Comparison of ENCODE assay signal across 9 cellular contexts in the genomic region with DNA sequence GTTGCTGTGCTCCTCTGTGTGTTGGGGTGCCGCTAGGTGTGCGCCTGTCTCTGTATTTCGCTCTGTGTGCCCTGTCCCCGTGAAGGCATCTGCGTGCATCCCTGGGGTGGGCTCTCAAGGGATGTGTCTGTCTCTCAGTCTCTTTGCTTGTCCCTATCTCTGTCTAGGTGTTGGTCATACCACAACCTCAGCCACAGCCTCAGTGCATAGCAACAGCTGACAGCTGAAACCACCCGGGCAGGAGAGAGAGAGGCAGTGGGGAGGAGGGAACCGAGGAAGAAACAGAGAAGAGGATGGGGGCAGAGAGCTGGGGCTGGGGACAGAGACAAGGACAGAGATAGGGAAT. TPM values are rescaled to one million over a fixed set of nuclear protein-coding genes. Genes with fewer than 3 reads are reported as not detected.
DNase-seq lines count a peak whose midpoint lies in the region; ATAC-seq and TF ChIP-seq lines count a peak whose summit lies in the region.
"Had no signal": no experiment of that assay in that cellular context is flagged by ENCODE, and none has a peak within 500 bp of the region (broad histone marks: within the 10 kb centered on the region; RNA-seq: fewer than 3 reads in every experiment).

No MANE protein-coding gene starts in this region.

- no peak for DNase-seq in CD14-positive monocyte (ENCODE audit: low spot score)
- DNase-seq in SJCRH30: peak; percentile 96 to 98
- DNase-seq in glutamatergic neuron: no peak
- DNase-seq in transverse colon: no peak
- DNase-seq in 8988T: no peak
- DNase-seq in NCI-H1436 (lab: John Stamatoyannopoulos, UW): no peak

- intact Hi-C loops in CD14-positive monocyte (cut with micrococcal nuclease): no loop called here
- intact Hi-C loops in transverse colon (cut with DNase I; ENCODE audit: low total_unique reads): no loop called here

- no peak for TF ChIP-seq CTCF in CD14-positive monocyte (IDR thresholded peaks at IDR 0.05)
- TF ChIP-seq CTCF in glutamatergic neuron (IDR thresholded peaks at IDR 0.05; ENCODE audit: partially characterized antibody, unreplicated experiment): no peak
- TF ChIP-seq CTCF in transverse colon (IDR thresholded peaks at IDR 0.05): no peak

- 11% methylated on average over 7 of the region's 7 CpGs; no CpG with 5 or more reads in 1 of the 2 donors for WGBS in transverse colon (ENCODE audit: low coverage in 1 of 2), 2 donors

- H3K4me1 ChIP-seq in SJCRH30: peaks cover 39% of the 10 kb centered on the region
- H3K4me1 ChIP-seq in transverse colon: peaks cover 16 to 27% (median 18%) of the 10 kb centered on the region in 4 donors

- H3K27ac ChIP-seq in SJCRH30: no peak overlapping the region
- no peak overlapping the region for H3K27ac ChIP-seq in transverse colon
- H3K27ac ChIP-seq: adrenal gland had no signal

- peaks cover 16% of the 10 kb centered on the region for H3K27me3 ChIP-seq in SJCRH30
- peaks cover 62% of the 10 kb centered on the region for H3K27me3 ChIP-seq in transverse colon

- peak overlapping the region; percentile 32 to 84 for H3K4me3 Mint-ChIP-seq in CD14-positive monocyte
- peak overlapping the region; percentile 63 for H3K4me3 Mint-ChIP-seq in glutamatergic neuron (ENCODE audit: unreplicated experiment)

- ATAC-seq in GM19395 (IDR thresholded peaks at IDR 0.05; ENCODE audit: unreplicated experiment): peak; percentile 63
- no peak for ATAC-seq in HG03139 (IDR thresholded peaks at IDR 0.05; ENCODE audit: unreplicated experiment)

- H3K4me3 ChIP-seq in SJCRH30 (peak overlapping the region; percentile 70), transverse colon (no peak overlapping the region)

- H3K9me3 ChIP-seq in SJCRH30 (replicated peaks) (no peaks in the 10 kb centered on the region), transverse colon (no peaks in the 10 kb centered on the region)
- H3K9me3 ChIP-seq: adrenal gland had no signal

- H3K27ac Mint-ChIP-seq in CD14-positive monocyte: peak overlapping the region in 2 of 7 donors; percentile 30 to 66
- H3K27ac Mint-ChIP-seq in glutamatergic neuron (ENCODE audit: unreplicated experiment): peak overlapping the region; percentile 63

- H3K36me3 Mint-ChIP-seq in CD14-positive monocyte (peaks cover 29 to 43% of the 10 kb centered on the region in 2 donors), glutamatergic neuron (ENCODE audit: unreplicated experiment) (no peaks in the 10 kb centered on the region)

- H3K36me3 ChIP-seq in SJCRH30: no peaks in the 10 kb centered on the region
- no peaks in the 10 kb centered on the region for H3K36me3 ChIP-seq in transverse colon

- in situ Hi-C loops in transverse colon (cut with MboI; ENCODE audit: low pct_ligation_motif_present in 1 of 4, low pct_unique_long_range_greater_than_20kb in 1 of 4, low sequenced_read_pairs in 3 of 4): no loop called here

- H3K27me3 Mint-ChIP-seq in CD14-positive monocyte (ENCODE audit: low read depth in 3 of 3): peaks cover 63 to 73% (median 68%) of the 10 kb centered on the region in 3 donors
- peaks cover 40% of the 10 kb centered on the region for H3K27me3 Mint-ChIP-seq in glutamatergic neuron (ENCODE audit: unreplicated experiment)

- peaks cover 33% of the 10 kb centered on the region for H3K4me1 Mint-ChIP-seq in CD14-positive monocyte
- peaks cover 42% of the 10 kb centered on the region for H3K4me1 Mint-ChIP-seq in glutamatergic neuron (ENCODE audit: low read depth, unreplicated experiment)

- no peak for TF ChIP-seq EP300 in transverse colon (IDR thresholded peaks at IDR 0.05; ENCODE audit: low read depth)

- no peak for TF ChIP-seq POLR2A in transverse colon (IDR thresholded peaks at IDR 0.05)

- H3K9me3 Mint-ChIP-seq in CD14-positive monocyte: peaks cover 0 to 18% (median 11%) of the 10 kb centered on the region in 7 donors
- H3K9me3 Mint-ChIP-seq in glutamatergic neuron (ENCODE audit: unreplicated experiment): peaks cover 32% of the 10 kb centered on the region

RNA-seq across cellular contexts. Expression of gene NXPH4, which starts 1.0 kb away (rescaled TPM):
- polyA plus RNA-seq in CD14-positive monocyte: not detected
- 91.1 and 92.7 TPM in 2 replicates for total RNA-seq in SJCRH30 (2014; rRNA removed; shearing (Covaris generic))
- 10.5 TPM for total RNA-seq in glutamatergic neuron (ENCODE audit: unreplicated experiment)
- not detected for total RNA-seq in transverse colon

RNA-seq across cellular contexts. Expression of gene SHMT2, which starts 13.9 kb away (rescaled TPM):
- 10 to 100 TPM; 36.8 to 39.8 TPM for polyA plus RNA-seq in CD14-positive monocyte
- 1,504 and 1,712 TPM in 2 replicates for total RNA-seq in SJCRH30 (2014; rRNA removed; shearing (Covaris generic))
- total RNA-seq in glutamatergic neuron (ENCODE audit: unreplicated experiment) (165 TPM), transverse colon (100 to 1,000 TPM in 1 of 4 donors, 10 to 100 TPM in 3; 29.2 to 104 (median 33.4) TPM)

RNA-seq across cellular contexts. Expression of gene STAC3, which starts 35.3 kb away (rescaled TPM):
- 1 to 10 TPM; 7.0 to 9.1 TPM for polyA plus RNA-seq in CD14-positive monocyte
- 1,199 and 1,339 TPM in 2 replicates for total RNA-seq in SJCRH30 (2014; rRNA removed; shearing (Covaris generic))
- 12.1 TPM for total RNA-seq in glutamatergic neuron (ENCODE audit: unreplicated experiment)
- 1 to 10 TPM; 1.8 to 3.3 (median 1.9) TPM for total RNA-seq in transverse colon

Comparison
In these comparisons a context has a peak if more than half of its experiments do, and no peak if none do; other contexts are left out.
1. DNase-seq: peak in SJCRH30 (2 of 2); none in CD14-positive monocyte (single experiment), glutamatergic neuron (single experiment), transverse colon (single experiment), 8988T (single experiment) and NCI-H1436 (single experiment).
2. RNA of gene STAC3, which starts 35.3 kb away (total RNA-seq): 1,199 to 1,339 TPM in SJCRH30; 12.1 TPM in glutamatergic neuron (single experiment) and 1.8 to 3.3 TPM in transverse colon; every median in the first group is over 10 times any median in the second.